10 cellular contexts compared by ENCODE assay signal in the genomic region with DNA sequence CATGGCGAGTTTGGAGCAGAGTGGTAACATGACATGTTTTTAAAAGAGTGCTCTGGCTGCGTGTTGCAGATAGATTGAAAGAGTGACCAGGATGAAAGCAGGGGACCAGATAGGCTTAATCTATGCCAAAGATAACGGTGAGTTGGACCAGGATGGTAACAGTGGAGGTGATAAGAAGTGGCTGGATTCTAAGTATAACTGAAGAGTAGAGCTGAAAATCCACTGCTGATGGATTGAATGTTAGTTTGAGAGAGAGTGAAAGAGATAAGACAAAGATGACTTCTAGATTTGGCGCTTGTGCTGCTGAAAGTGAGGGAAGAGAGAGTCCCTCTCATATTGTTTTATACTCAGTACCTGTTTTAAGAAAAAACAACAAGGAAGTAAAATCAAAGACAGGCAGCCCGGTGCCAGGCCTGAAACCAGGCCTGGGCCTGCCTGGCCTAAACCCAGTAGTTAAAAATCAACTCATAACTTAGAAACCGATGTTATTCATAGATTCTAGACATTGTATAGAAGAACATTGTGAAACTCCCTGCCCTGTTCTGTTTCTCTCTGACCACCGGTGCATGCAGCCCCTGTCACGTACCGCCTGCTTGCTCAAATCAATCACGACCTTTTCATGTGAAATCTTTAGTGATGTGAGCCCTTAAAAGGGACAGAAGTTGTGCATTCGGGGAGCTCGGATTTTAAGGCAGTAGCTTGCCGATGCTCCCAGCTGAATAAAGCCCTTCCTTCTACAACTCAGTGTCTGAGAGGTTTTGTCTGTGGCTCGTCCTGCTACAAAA. TPM values are rescaled to one million over a fixed set of nuclear protein-coding genes. Genes with fewer than 3 reads are reported as not detected.
"Had no signal": no experiment of that assay in that cellular context is flagged by ENCODE, and none has a peak within 500 bp of the region (broad histone marks: within the 10 kb centered on the region; RNA-seq: fewer than 3 reads in every experiment).

No MANE protein-coding gene starts in this region.

RNA-seq across cellular contexts. Expression of gene MYOCOS, which starts 6.7 kb away (rescaled TPM):
- total RNA-seq: activated CD4-positive, alpha-beta T cell treated with anti-CD3 and anti-CD28 coated beads, Interleukin-2, amount 10 ng/mL, durations not matched to agents 24 days and 14 days; activated CD8-positive, alpha-beta T cell treated with anti-CD3 and anti-CD28 coated beads for 36 hours; esophagus mucosa; right lobe of liver; suprapubic skin; transverse colon had no signal

RNA-seq across cellular contexts. Expression of gene MYOC, which starts 37.2 kb away (rescaled TPM):
- total RNA-seq: activated CD4-positive, alpha-beta T cell treated with anti-CD3 and anti-CD28 coated beads, Interleukin-2, amount 10 ng/mL, durations not matched to agents 24 days and 14 days; activated CD8-positive, alpha-beta T cell treated with anti-CD3 and anti-CD28 coated beads for 36 hours; activated naive CD8-positive, alpha-beta T cell treated with anti-CD3 and anti-CD28 coated beads for 36 hours; activated T-helper 17 cell treated with anti-CD3 and anti-CD28 coated beads, Interleukin-2, amount 50 U/mL, for 72 hours; chondrocyte; natural killer cell treated with Interleukin-12 subunit alpha and Interleukin-12 subunit beta and Interleukin-15 and Interleukin-18, amount 100 ng/mL, for 72 hours; right lobe of liver had no signal
